Comparison of ENCODE assay signal across 1 cellular context in the genomic region with DNA sequence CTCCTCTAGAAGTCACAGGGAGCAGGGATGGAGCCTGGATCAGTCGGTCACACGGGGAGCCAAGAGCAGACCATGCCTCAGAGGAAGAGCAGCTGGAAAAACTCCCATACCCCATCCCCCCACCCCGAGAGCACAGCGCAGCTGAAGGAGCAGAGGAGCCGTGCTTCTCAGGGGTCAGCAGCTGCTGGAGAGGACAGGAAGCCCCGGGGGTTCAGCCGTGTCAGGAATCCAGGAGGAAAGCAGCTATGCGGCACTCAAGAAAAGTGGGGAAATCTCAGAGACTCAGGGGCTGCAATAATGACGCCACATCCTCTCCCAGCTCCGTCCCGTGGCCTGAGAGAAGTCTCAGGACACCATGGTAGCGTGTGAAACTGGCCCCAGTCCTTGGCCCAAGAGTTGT.
TF ChIP-seq lines count a peak whose summit lies in the region.

No MANE protein-coding gene starts in this region.

TF ChIP-seq in H1, 55 proteins besides CTCF, POLR2A, EP300 and RAD21 (continued from another document):
- no peak for TF ChIP-seq YY1 (IDR thresholded peaks at IDR 0.05; ENCODE audit: low read depth, low read length)
- no peak for TF ChIP-seq SP1 (IDR thresholded peaks at IDR 0.05; ENCODE audit: low read depth, low read length)
- no peak for TF ChIP-seq CEBPB (IDR thresholded peaks at IDR 0.05; ENCODE audit: low read depth, low read length)
- no peak for TF ChIP-seq TBP (IDR thresholded peaks at IDR 0.05; ENCODE audit: low read depth, low read length)
- no peak for TF ChIP-seq GTF2F1 (IDR thresholded peaks at IDR 0.05; ENCODE audit: borderline replicate concordance, low read depth, low read length)
- TF ChIP-seq MAFK (IDR thresholded peaks at IDR 0.05; ENCODE audit: low read depth, low read length), result no peak
- no peak for TF ChIP-seq KDM5A (IDR thresholded peaks at IDR 0.05; ENCODE audit: low read length)
- no peak for TF ChIP-seq FOSL1 (IDR thresholded peaks at IDR 0.05; ENCODE audit: insufficient read depth, low read depth, low read length)
- no peak for TF ChIP-seq SUZ12 (IDR thresholded peaks at IDR 0.05; ENCODE audit: low read length)
- no peak for TF ChIP-seq USF2 (IDR thresholded peaks at IDR 0.05; ENCODE audit: low read length)
- no peak for TF ChIP-seq SIRT6 (IDR thresholded peaks at IDR 0.05; ENCODE audit: low read length)
- no peak for TF ChIP-seq EZH2 (IDR thresholded peaks at IDR 0.05; ENCODE audit: low read depth, low read length, severe bottlenecking)
- no peak for TF ChIP-seq ATF2 (IDR thresholded peaks at IDR 0.05; ENCODE audit: low read length)
- TF ChIP-seq CBX8 (IDR thresholded peaks at IDR 0.05; ENCODE audit: borderline replicate concordance, low read depth, low read length), result no peak
